ENCODE assay signal across 15 cellular contexts in genomic region chr16:88368036-88368435, GRCh38. TPM values are rescaled to one million over a fixed set of nuclear protein-coding genes. Genes with fewer than 3 reads are reported as not detected.
DNase-seq lines count a peak whose midpoint lies in the region; ATAC-seq, FAIRE-seq and TF ChIP-seq lines count a peak whose summit lies in the region.
"Had no signal": no experiment of that assay in that cellular context is flagged by ENCODE, and none has a peak within 500 bp of the region (broad histone marks: within the 10 kb centered on the region; RNA-seq: fewer than 3 reads in every experiment).

No MANE protein-coding gene starts in this region.

- BruUV-seq in endothelial cell of umbilical vein (replicated peaks; lab: Mats Ljungman, UMichigan): no TSS peak

- H4K20me1 ChIP-seq in endothelial cell of umbilical vein (replicated peaks; ENCODE audit: control insufficient read depth, extremely low read depth, insufficient read depth, low read length): no peaks in the 10 kb centered on the region

- no peak overlapping the region for H3K4me2 ChIP-seq in endothelial cell of umbilical vein (ENCODE audit: insufficient read depth, low read length)

- H3K27ac ChIP-seq in angular gyrus (ENCODE audit: low read depth, low read length) (peak overlapping the region; percentile 10), endothelial cell of umbilical vein (ENCODE audit: insufficient read depth, low read depth, low read length) (no peak overlapping the region), lower lobe of right lung (no peak overlapping the region), sigmoid colon (no peak overlapping the region)

- 89 to 91% methylated on average over 13 of the region's 13 CpGs for WGBS in sigmoid colon, 2 donors

- H3K4me1 ChIP-seq in endothelial cell of umbilical vein (ENCODE audit: control insufficient read depth, extremely low read depth, insufficient read depth, low read length): no peaks in the 10 kb centered on the region
- H3K4me1 ChIP-seq in lower lobe of right lung: no peaks in the 10 kb centered on the region
- H3K4me1 ChIP-seq in sigmoid colon: no peaks in the 10 kb centered on the region

- no peaks in the 10 kb centered on the region for H3K9me1 ChIP-seq in endothelial cell of umbilical vein (replicated peaks; ENCODE audit: control insufficient read depth, extremely low read depth, insufficient read depth, low read length)

- TF ChIP-seq CTCF in endothelial cell of umbilical vein (IDR thresholded peaks at IDR 0.05; ENCODE audit: extremely low read depth in 1 of 2, insufficient read depth in 1 of 2, low read depth in 1 of 2, low read length in 2 of 2) (no peak), lower lobe of right lung (IDR thresholded peaks at IDR 0.05) (no peak), sigmoid colon (IDR thresholded peaks at IDR 0.05) (no peak)

- H3K4me3 ChIP-seq in endothelial cell of umbilical vein (replicated peaks in 1 of 3; ENCODE audit: insufficient read depth in 1 of 3, low read depth in 1 of 3, low read length in 3 of 3): no peak overlapping the region
- no peak overlapping the region for H3K4me3 ChIP-seq in lower lobe of right lung
- no peak overlapping the region for H3K4me3 ChIP-seq in sigmoid colon

- DNase-seq in endothelial cell of umbilical vein (ENCODE audit: low read depth, low spot score) (peak; percentile 29), lower lobe of right lung (peak; percentile 22), sigmoid colon (peak; percentile 36), NCI-H748 (lab: John Stamatoyannopoulos, UW; ENCODE audit: unreplicated experiment) (no peak), NCI-H774 (lab: John Stamatoyannopoulos, UW) (no peak)
- DNase-seq: ACHN, KG1, NCI-H1105 treated with DMSO at 0.1 percent for 48 hours, NCI-H1694 treated with DMSO at 0.1 percent for 48 hours, NCI-H510A treated with DMSO at 0.1 percent for 48 hours had no signal

- ATAC-seq in lower lobe of right lung (no peak), HG02981 (IDR thresholded peaks at IDR 0.05; ENCODE audit: unreplicated experiment) (no peak)

- no peak for TF ChIP-seq EP300 in sigmoid colon (IDR thresholded peaks at IDR 0.05)

- FAIRE-seq in endothelial cell of umbilical vein (lab: Jason Lieb, UNC): no peak
- FAIRE-seq: D721Med, GM12892 had no signal

- no peak overlapping the region for H2AFZ ChIP-seq in endothelial cell of umbilical vein (ENCODE audit: low read depth, low read length)

- H3K27me3 ChIP-seq in endothelial cell of umbilical vein (ENCODE audit: control insufficient read depth in 2 of 2, insufficient read depth in 2 of 2, low read length in 2 of 2) (peaks cover 5 to 8% of the 10 kb centered on the region in 2 experiments), lower lobe of right lung (ENCODE audit: low read depth) (peaks cover 4% of the 10 kb centered on the region), sigmoid colon (no peaks in the 10 kb centered on the region)

- POLR2A ChIA-PET in endothelial cell of umbilical vein (lab: Charles Lee): no interaction called here

- H3K9me3 ChIP-seq in endothelial cell of umbilical vein (replicated peaks; ENCODE audit: control insufficient read depth, insufficient read depth, low read length) (no peaks in the 10 kb centered on the region), lower lobe of right lung (no peaks in the 10 kb centered on the region), sigmoid colon (no peaks in the 10 kb centered on the region)

- H3K36me3 ChIP-seq in endothelial cell of umbilical vein (ENCODE audit: control insufficient read depth in 2 of 2, extremely low read depth in 1 of 2, insufficient read depth in 2 of 2, low read length in 2 of 2) (no peaks in the 10 kb centered on the region), lower lobe of right lung (no peaks in the 10 kb centered on the region), sigmoid colon (no peaks in the 10 kb centered on the region)

- dilution Hi-C loops in endothelial cell of umbilical vein (cut with MboI; ENCODE audit: extremely low pct_ligation_motif_present, low sequenced_read_pairs): no loop called here

- CTCF ChIA-PET in endothelial cell of umbilical vein (lab: Charles Lee): interaction anchor here (1.2 to 1.7 kb wide), 3 partner anchors 13 to 52 kb away, joined by 5 read pairs; partner anchors contain the start of gene ZNF469

- H3K79me2 ChIP-seq in endothelial cell of umbilical vein (ENCODE audit: control insufficient read depth, insufficient read depth, low read length): no peaks in the 10 kb centered on the region

- no peak overlapping the region for H3K9ac ChIP-seq in endothelial cell of umbilical vein (replicated peaks; ENCODE audit: extremely low read depth, insufficient read depth, low read length)

- no peak for TF ChIP-seq POLR2A in endothelial cell of umbilical vein (IDR thresholded peaks at IDR 0.05; ENCODE audit: low read depth, low read length)
- no peak for TF ChIP-seq POLR2A in sigmoid colon (IDR thresholded peaks at IDR 0.05)

- intact Hi-C loops in endothelial cell of umbilical vein (cut with micrococcal nuclease): no loop called here
- intact Hi-C loops in lower lobe of right lung (cut with DNase I): no loop called here
- intact Hi-C loops in sigmoid colon (cut with DNase I): no loop called here

TF ChIP-seq in endothelial cell of umbilical vein, 7 proteins besides CTCF, POLR2A, EP300 and RAD21:
- TF ChIP-seq MAX (IDR thresholded peaks at IDR 0.05; ENCODE audit: insufficient read depth, insufficient read length) (no peak), MYC (IDR thresholded peaks at IDR 0.05; ENCODE audit: low read depth, low read length) (no peak), POLR2AphosphoS5 (IDR thresholded peaks at IDR 0.05; ENCODE audit: insufficient read depth, low read depth, low read length) (no peak), JUN (IDR thresholded peaks at IDR 0.05; ENCODE audit: borderline replicate concordance, insufficient read depth, insufficient read length, low read depth) (no peak), GATA2 (IDR thresholded peaks at IDR 0.05; ENCODE audit: insufficient read depth, insufficient read length, low read depth, low read length) (no peak), EZH2 (IDR thresholded peaks at IDR 0.05; ENCODE audit: borderline replicate concordance, low read depth, low read length, severe bottlenecking) (no peak)
TF ChIP-seq in endothelial cell of umbilical vein: peak in this region for 0.

RNA-seq across cellular contexts. Expression of gene ZNF469, which starts 14.7 kb away (rescaled TPM):
- total RNA-seq in endothelial cell of umbilical vein (5.7 and 6.3 TPM in 2 replicates), lower lobe of right lung (2.0 TPM), sigmoid colon (1 to 10 TPM in 1 of 4 donors, under 1 TPM in 3; 0.33 to 1.7 (median 0.52) TPM)
- polyA plus RNA-seq in endothelial cell of umbilical vein (0.90 and 1.1 TPM in 2 replicates), sigmoid colon (under 1 TPM; under 0.01 to 0.61 (median under 0.01) TPM)
- polyA plus RNA-seq in endothelial cell of umbilical vein (2011; cell fraction: cytosol; rRNA removed): 0.87 and 1.1 TPM in 2 replicates
- 1.1 TPM in 2 replicates for polyA plus RNA-seq in endothelial cell of umbilical vein (2011; cell fraction: nucleus; rRNA removed)
- polyA plus RNA-seq in endothelial cell of umbilical vein (2012): 2.7 and 4.8 TPM in 2 replicates
- polyA minus RNA-seq in endothelial cell of umbilical vein: 1.2 and 1.8 TPM in 2 replicates
- not detected for polyA minus RNA-seq in endothelial cell of umbilical vein (2011; cell fraction: cytosol; rRNA and poly(A)+ RNA removed)
- 1.2 and 2.2 TPM in 2 replicates for polyA minus RNA-seq in endothelial cell of umbilical vein (2011; cell fraction: nucleus; rRNA and poly(A)+ RNA removed)
- total RNA-seq: SK-MEL-5 had no signal

Comparison
In these comparisons a context has a peak if more than half of its experiments do, and no peak if none do; other contexts are left out.
1. DNase-seq: peak in endothelial cell of umbilical vein (single experiment), lower lobe of right lung (single experiment) and sigmoid colon (single experiment); none in NCI-H748 (single experiment) and NCI-H774 (single experiment).